ENCODE assay signal across 1 cellular context in the genomic region with DNA sequence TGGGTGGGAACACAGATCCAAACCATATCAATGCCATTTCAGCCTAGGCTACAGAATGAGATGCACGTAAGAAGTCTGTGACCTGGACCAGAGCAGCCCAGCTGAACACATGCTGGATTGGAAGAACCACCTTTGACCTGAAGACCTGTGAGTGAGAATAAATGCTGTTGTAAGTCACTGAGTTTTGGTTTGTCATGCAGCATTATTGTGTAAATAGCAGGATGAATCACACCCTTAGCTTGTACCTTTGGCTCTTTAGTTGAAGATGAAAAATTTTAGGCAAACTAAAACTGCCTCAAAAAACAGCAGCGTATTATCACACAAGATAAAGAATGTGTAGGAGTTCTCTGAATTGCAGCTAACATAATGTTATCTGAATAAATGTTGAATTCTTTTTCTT.
TF ChIP-seq lines count a peak whose summit lies in the region.

No MANE protein-coding gene starts in this region.

TF ChIP-seq in HepG2, 621 proteins besides CTCF, POLR2A, EP300 and RAD21:
- TF ChIP-seq, protein P1, sequence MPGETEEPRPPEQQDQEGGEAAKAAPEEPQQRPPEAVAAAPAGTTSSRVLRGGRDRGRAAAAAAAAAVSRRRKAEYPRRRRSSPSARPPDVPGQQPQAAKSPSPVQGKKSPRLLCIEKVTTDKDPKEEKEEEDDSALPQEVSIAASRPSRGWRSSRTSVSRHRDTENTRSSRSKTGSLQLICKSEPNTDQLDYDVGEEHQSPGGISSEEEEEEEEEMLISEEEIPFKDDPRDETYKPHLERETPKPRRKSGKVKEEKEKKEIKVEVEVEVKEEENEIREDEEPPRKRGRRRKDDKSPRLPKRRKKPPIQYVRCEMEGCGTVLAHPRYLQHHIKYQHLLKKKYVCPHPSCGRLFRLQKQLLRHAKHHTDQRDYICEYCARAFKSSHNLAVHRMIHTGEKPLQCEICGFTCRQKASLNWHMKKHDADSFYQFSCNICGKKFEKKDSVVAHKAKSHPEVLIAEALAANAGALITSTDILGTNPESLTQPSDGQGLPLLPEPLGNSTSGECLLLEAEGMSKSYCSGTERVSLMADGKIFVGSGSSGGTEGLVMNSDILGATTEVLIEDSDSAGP (CRISPR knock-in tag; IDR thresholded peaks at IDR 0.05; ENCODE audit: borderline replicate concordance) = no peak
- TF ChIP-seq TAF1 (CRISPR knock-in tag; IDR thresholded peaks at IDR 0.05) (no peak), SIN3A (IDR thresholded peaks at IDR 0.05; ENCODE audit: borderline replicate concordance, low read depth, low read length) (no peak), ZNF782 (CRISPR knock-in tag; IDR thresholded peaks at IDR 0.05; ENCODE audit: borderline replicate concordance) (no peak), ZNF317 (CRISPR knock-in tag; IDR thresholded peaks at IDR 0.05) (no peak), BRD4 (CRISPR knock-in tag; IDR thresholded peaks at IDR 0.05) (no peak), ZNF746 (CRISPR knock-in tag; IDR thresholded peaks at IDR 0.05) (no peak)
- TF ChIP-seq, protein P2, sequence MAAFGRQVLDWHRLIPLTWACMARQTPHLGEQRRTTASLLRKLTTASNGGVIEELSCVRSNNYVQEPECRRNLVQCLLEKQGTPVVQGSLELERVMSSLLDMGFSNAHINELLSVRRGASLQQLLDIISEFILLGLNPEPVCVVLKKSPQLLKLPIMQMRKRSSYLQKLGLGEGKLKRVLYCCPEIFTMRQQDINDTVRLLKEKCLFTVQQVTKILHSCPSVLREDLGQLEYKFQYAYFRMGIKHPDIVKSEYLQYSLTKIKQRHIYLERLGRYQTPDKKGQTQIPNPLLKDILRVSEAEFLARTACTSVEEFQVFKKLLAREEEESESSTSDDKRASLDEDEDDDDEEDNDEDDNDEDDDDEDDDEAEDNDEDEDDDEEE (CRISPR knock-in tag; IDR thresholded peaks at IDR 0.05) = no peak
TF ChIP-seq in HepG2: peak in this region for 0.
